In the genomic region with DNA sequence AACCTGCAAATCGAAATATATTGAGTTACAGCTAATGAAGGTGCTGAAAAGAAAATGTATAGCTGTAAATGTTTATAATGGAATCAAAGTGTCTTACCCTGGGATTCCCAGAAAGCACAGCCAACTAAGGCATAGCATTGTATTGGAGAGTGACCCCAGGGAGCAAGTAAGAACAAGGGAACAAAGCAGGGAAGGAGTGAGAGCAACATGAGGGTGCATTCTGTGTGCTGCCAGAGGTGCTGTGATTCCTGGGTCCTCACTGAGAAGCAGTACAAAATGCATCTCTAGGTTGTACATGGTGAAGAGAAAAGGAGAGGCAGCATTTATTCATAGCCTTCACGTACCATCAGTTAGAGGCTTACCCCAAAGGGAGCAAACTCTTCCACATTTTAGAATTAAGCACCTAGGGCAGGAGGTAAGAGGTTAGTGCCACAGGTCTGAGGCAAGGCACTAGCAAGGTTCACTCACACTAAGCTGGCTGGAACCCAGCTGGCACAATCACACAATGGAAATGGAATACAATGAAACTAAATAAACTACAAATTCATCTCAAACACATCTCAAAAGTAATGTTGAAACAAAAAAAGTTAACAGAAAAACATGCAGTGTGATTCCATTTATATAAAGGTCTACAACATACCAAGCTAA, we compare ENCODE assay signal across 30 cellular contexts.
"Had no signal": no experiment of that assay in that cellular context is flagged by ENCODE, and none has a peak within 500 bp of the region (broad histone marks: within the 10 kb centered on the region; RNA-seq: fewer than 3 reads in every experiment).

No MANE protein-coding gene starts in this region.

- H3K27ac Mint-ChIP-seq: activated CD4-positive, alpha-beta memory T cell treated with anti-CD3 and anti-CD28 coated beads, Interleukin-2, amount 10 ng/mL, durations not matched to agents 7 days and 5 days; activated CD4-positive, alpha-beta T cell treated with anti-CD3 and anti-CD28 coated beads, Interleukin-2, amount 10 ng/mL, durations not matched to agents 7 days and 5 days; activated naive CD8-positive, alpha-beta T cell; activated T-cell treated with anti-CD3 and anti-CD28 coated beads, Interleukin-2, amount 50 U/mL, for 24 hours; activated T-helper 17 cell treated with anti-CD3 and anti-CD28 coated beads, Interleukin-2, amount 50 U/mL, for 72 hours had no signal

- DNase-seq: activated CD4-positive, alpha-beta memory T cell treated with anti-CD3 and anti-CD28 coated beads, Interleukin-2, amount 10 ng/mL, durations not matched to agents 7 days and 5 days; activated CD4-positive, alpha-beta T cell treated with anti-CD3 and anti-CD28 coated beads for 1 hour; activated CD4-positive, alpha-beta T cell treated with anti-CD3 and anti-CD28 coated beads for 4 hours; activated CD4-positive, alpha-beta T cell treated with anti-CD3 and anti-CD28 coated beads, Interleukin-2, amount 10 ng/mL, durations not matched to agents 7 days and 5 days; activated CD4-positive, alpha-beta T cell treated with anti-CD3 and anti-CD28 coated beads, Interleukin-2, amount 50 U/mL, for 4 hours; activated CD8-positive, alpha-beta memory T cell treated with anti-CD3 and anti-CD28 coated beads, Interleukin-2, amount 50 U/mL, for 48 hours; activated effector memory CD4-positive, alpha-beta T cell treated with Interleukin-2 at 50 U/mL for 16 hours; activated gamma-delta T cell treated with Interleukin-2 at 50 U/mL for 16 hours; activated naive CD4-positive, alpha-beta T cell treated with anti-CD3 and anti-CD28 coated beads, Interleukin-2, amount 50 U/mL, for 16 hours; activated naive CD4-positive, alpha-beta T cell treated with Interleukin-2 at 50 U/mL for 16 hours; activated T-cell treated with anti-CD3 and anti-CD28 coated beads for 4 hours; activated T-cell treated with anti-CD3 and anti-CD28 coated beads, Interleukin-2, amount 50 U/mL, for 24 hours; amniotic stem cell; anterior cingulate cortex; brain microvascular endothelial cell; caudate nucleus; cortex of kidney; effector CD8-positive, alpha-beta T cell; esophagus squamous epithelium; foreskin melanocyte; heart right ventricle; T-helper 2 cell had no signal

- FAIRE-seq: astrocyte, colon, endometrium, endothelial cell of umbilical vein had no signal

- H3K27me3 ChIP-seq: brain microvascular endothelial cell had no signal

- H3K9me3 Mint-ChIP-seq: activated CD4-positive, alpha-beta memory T cell treated with anti-CD3 and anti-CD28 coated beads, Interleukin-2, amount 10 ng/mL, durations not matched to agents 7 days and 5 days; activated CD4-positive, alpha-beta T cell treated with anti-CD3 and anti-CD28 coated beads, Interleukin-2, amount 10 ng/mL, durations not matched to agents 7 days and 5 days; activated T-helper 17 cell treated with anti-CD3 and anti-CD28 coated beads, Interleukin-2, amount 50 U/mL, for 72 hours had no signal

- H3K27ac ChIP-seq: brain microvascular endothelial cell, epithelial cell of prostate, esophagus squamous epithelium, gastroesophageal sphincter, heart right ventricle had no signal

- ATAC-seq: activated T-helper 17 cell treated with anti-CD3 and anti-CD28 coated beads, Interleukin-2, amount 50 U/mL, for 72 hours; gastroesophageal sphincter; heart right ventricle had no signal

- H3K4me3 ChIP-seq: esophagus squamous epithelium, gastroesophageal sphincter, heart right ventricle had no signal

- H3K4me3 Mint-ChIP-seq: activated CD4-positive, alpha-beta memory T cell treated with anti-CD3 and anti-CD28 coated beads, Interleukin-2, amount 10 ng/mL, durations not matched to agents 7 days and 5 days; activated CD4-positive, alpha-beta T cell treated with anti-CD3 and anti-CD28 coated beads, Interleukin-2, amount 10 ng/mL, durations not matched to agents 7 days and 5 days; activated naive CD8-positive, alpha-beta T cell; activated T-cell treated with anti-CD3 and anti-CD28 coated beads, Interleukin-2, amount 50 U/mL, for 24 hours; activated T-helper 17 cell treated with anti-CD3 and anti-CD28 coated beads, Interleukin-2, amount 50 U/mL, for 72 hours had no signal

- H3K9me3 ChIP-seq: esophagus squamous epithelium had no signal

- H3K36me3 ChIP-seq: brain microvascular endothelial cell, esophagus squamous epithelium, gastroesophageal sphincter, heart right ventricle had no signal

- H3K4me1 ChIP-seq: esophagus squamous epithelium, gastroesophageal sphincter, heart right ventricle had no signal

- H3K4me1 Mint-ChIP-seq: activated CD4-positive, alpha-beta memory T cell treated with anti-CD3 and anti-CD28 coated beads, Interleukin-2, amount 10 ng/mL, durations not matched to agents 7 days and 5 days; activated CD4-positive, alpha-beta T cell treated with anti-CD3 and anti-CD28 coated beads, Interleukin-2, amount 10 ng/mL, durations not matched to agents 7 days and 5 days; activated T-helper 17 cell treated with anti-CD3 and anti-CD28 coated beads, Interleukin-2, amount 50 U/mL, for 72 hours had no signal

- H3K36me3 Mint-ChIP-seq: activated naive CD8-positive, alpha-beta T cell had no signal
